Comparison of ENCODE assay signal across 17 cellular contexts in the genomic region with DNA sequence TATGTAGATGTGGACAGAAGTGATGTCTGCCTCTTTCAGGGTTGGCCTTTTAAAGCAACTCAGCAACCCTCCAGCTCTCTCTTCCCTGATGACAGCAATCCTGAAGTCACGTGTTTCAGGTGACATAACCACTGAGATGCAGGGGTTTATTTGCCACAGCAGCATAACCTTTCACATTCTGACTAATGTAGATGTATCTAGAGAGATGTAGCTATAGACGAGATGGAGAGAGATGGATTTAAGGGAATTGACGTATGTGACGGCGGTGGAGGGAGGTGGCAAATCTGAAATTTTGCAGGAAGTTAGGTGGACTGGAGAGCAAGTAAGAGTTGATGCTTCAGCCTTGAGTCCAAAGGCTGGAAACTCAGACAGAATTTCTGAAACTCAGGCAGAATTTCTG.
DNase-seq lines count a peak whose midpoint lies in the region; ATAC-seq and TF ChIP-seq lines count a peak whose summit lies in the region.
"Had no signal": no experiment of that assay in that cellular context is flagged by ENCODE, and none has a peak within 500 bp of the region (broad histone marks: within the 10 kb centered on the region; RNA-seq: fewer than 3 reads in every experiment).

No MANE protein-coding gene starts in this region.

- H3K36me3 ChIP-seq in esophagus (ENCODE audit: control insufficient read depth in 2 of 2, insufficient read depth in 2 of 2, low read length in 1 of 2) (no peaks in the 10 kb centered on the region), transverse colon (no peaks in the 10 kb centered on the region)
- H3K36me3 ChIP-seq: suprapubic skin had no signal

- in situ Hi-C loops in transverse colon (cut with MboI; ENCODE audit: low pct_ligation_motif_present in 1 of 4, low pct_unique_long_range_greater_than_20kb in 1 of 4, low sequenced_read_pairs in 3 of 4) = no loop called here

- H3K4me1 Mint-ChIP-seq in activated T-cell treated with anti-CD3 and anti-CD28 coated beads, Interleukin-2, amount 50 U/mL, for 72 hours (ENCODE audit: low read depth) = peaks cover 46% of the 10 kb centered on the region
- peaks cover 95% of the 10 kb centered on the region for H3K4me1 Mint-ChIP-seq in nephron

- H3K9me3 Mint-ChIP-seq in activated T-cell treated with anti-CD3 and anti-CD28 coated beads, Interleukin-2, amount 50 U/mL, for 72 hours = peaks cover 2 to 3% of the 10 kb centered on the region in 2 donors
- no peaks in the 10 kb centered on the region for H3K9me3 Mint-ChIP-seq in nephron
- H3K9me3 Mint-ChIP-seq: immature natural killer cell had no signal

- H3K27ac Mint-ChIP-seq in activated T-cell treated with anti-CD3 and anti-CD28 coated beads, Interleukin-2, amount 50 U/mL, for 72 hours = no peak overlapping the region
- peak overlapping the region; percentile 79 to 99 (median 98) for H3K27ac Mint-ChIP-seq in nephron
- H3K27ac Mint-ChIP-seq: T-helper 2 cell treated with Interferon-gamma antibody and Interleukin-4, amounts not matched to agents 5 μg/mL and 100 μg/mL, for 36 hours had no signal

- H3K27ac ChIP-seq in esophagus (ENCODE audit: low read depth in 2 of 2, low read length in 1 of 2) (peak overlapping the region; percentile 52), transverse colon (peak overlapping the region; percentile 59 to 84 (median 75))
- H3K27ac ChIP-seq: suprapubic skin had no signal

- H3K4me3 Mint-ChIP-seq in activated T-cell treated with anti-CD3 and anti-CD28 coated beads, Interleukin-2, amount 50 U/mL, for 72 hours = no peak overlapping the region
- no peak overlapping the region for H3K4me3 Mint-ChIP-seq in nephron
- H3K4me3 Mint-ChIP-seq: T-helper 2 cell treated with Interferon-gamma antibody and Interleukin-4, amounts not matched to agents 5 μg/mL and 100 μg/mL, for 36 hours had no signal

- TF ChIP-seq EP300 in transverse colon (IDR thresholded peaks at IDR 0.05; ENCODE audit: low read depth) = no peak

- TF ChIP-seq POLR2A in transverse colon (IDR thresholded peaks at IDR 0.05) = no peak

- H3K4me3 ChIP-seq in esophagus (ENCODE audit: low read depth in 1 of 2, low read length in 2 of 2) (no peak overlapping the region), transverse colon (no peak overlapping the region)
- H3K4me3 ChIP-seq: suprapubic skin had no signal

- H3K9me3 ChIP-seq in esophagus (ENCODE audit: control insufficient read depth in 2 of 2, insufficient read depth in 1 of 2, low read depth in 1 of 2, low read length in 1 of 2) = no peaks in the 10 kb centered on the region
- no peaks in the 10 kb centered on the region for H3K9me3 ChIP-seq in transverse colon
- H3K9me3 ChIP-seq: suprapubic skin had no signal

- ATAC-seq in activated T-cell treated with anti-CD3 and anti-CD28 coated beads, Interleukin-2, amount 50 U/mL, for 72 hours (replicated peaks in 1 of 2) = no peak
- ATAC-seq in HG02610 (IDR thresholded peaks at IDR 0.05; ENCODE audit: unreplicated experiment) = no peak
- ATAC-seq: Right ventricle myocardium inferior had no signal

- peaks cover 15 to 20% of the 10 kb centered on the region in 2 donors for H3K4me1 ChIP-seq in esophagus (ENCODE audit: control insufficient read depth in 2 of 2, insufficient read depth in 2 of 2, low read length in 1 of 2)
- peaks cover 19 to 62% (median 30%) of the 10 kb centered on the region in 4 donors for H3K4me1 ChIP-seq in transverse colon

- TF ChIP-seq CTCF in nephron (IDR thresholded peaks at IDR 0.05; ENCODE audit: unreplicated experiment in 3 of 3) (no peak), transverse colon (IDR thresholded peaks at IDR 0.05) (no peak)

- H3K27me3 ChIP-seq in esophagus (ENCODE audit: control insufficient read depth in 1 of 2, insufficient read depth in 2 of 2, low read length in 2 of 2) = no peaks in the 10 kb centered on the region
- no peaks in the 10 kb centered on the region for H3K27me3 ChIP-seq in transverse colon
- H3K27me3 ChIP-seq: suprapubic skin had no signal

- DNase-seq in activated T-cell treated with anti-CD3 and anti-CD28 coated beads, Interleukin-2, amount 50 U/mL, for 48 hours = peak; percentile 3 to 10
- no peak for DNase-seq in activated T-cell treated with anti-CD3 and anti-CD28 coated beads, Interleukin-2, amount 50 U/mL, for 72 hours
- DNase-seq in transverse colon (no peak), NCI-H2107 treated with DMSO at 0.1 percent for 48 hours (lab: John Stamatoyannopoulos, UW; ENCODE audit: unreplicated experiment) (no peak), NOMO-1 treated with dmso at 0.1 percent for 144 hours (lab: John Stamatoyannopoulos, UW; ENCODE audit: unreplicated experiment) (no peak)
- DNase-seq: activated CD4-positive, alpha-beta T cell treated with anti-CD3 and anti-CD28 coated beads for 4 hours; caudate nucleus; DMS79 treated with DMSO at 0.1 percent for 48 hours; immature natural killer cell; NCI-H146; NCI-H446 had no signal

- WGBS in esophagus, 2 donors = 88 to 92% methylated on average over 5 of the region's 5 CpGs
- WGBS in transverse colon (ENCODE audit: low coverage in 1 of 2), 2 donors = 75 to 89% methylated on average over 5 of the region's 5 CpGs

- peaks cover 2 to 4% of the 10 kb centered on the region in 2 donors for H3K36me3 Mint-ChIP-seq in activated T-cell treated with anti-CD3 and anti-CD28 coated beads, Interleukin-2, amount 50 U/mL, for 72 hours (ENCODE audit: insufficient read depth in 2 of 2)
- H3K36me3 Mint-ChIP-seq in nephron (ENCODE audit: low read depth) = no peaks in the 10 kb centered on the region
- H3K36me3 Mint-ChIP-seq: immature natural killer cell had no signal

- peaks cover 3% of the 10 kb centered on the region for H3K27me3 Mint-ChIP-seq in activated T-cell treated with anti-CD3 and anti-CD28 coated beads, Interleukin-2, amount 50 U/mL, for 72 hours (ENCODE audit: low read depth)
- H3K27me3 Mint-ChIP-seq in nephron (ENCODE audit: low read depth) = no peaks in the 10 kb centered on the region

- intact Hi-C loops in transverse colon (cut with DNase I; ENCODE audit: low total_unique reads) = loop anchor here (1.0 to 10.0 kb wide), 3 partner anchors 77 to 422 kb away; no protein-coding TSS in a partner anchor

Comparison
In these comparisons a context has a peak if more than half of its experiments do, and no peak if none do; other contexts are left out.
1. DNase-seq: peak in activated T-cell treated with anti-CD3 and anti-CD28 coated beads, Interleukin-2, amount 50 U/mL, for 48 hours (2 of 2); none in activated T-cell treated with anti-CD3 and anti-CD28 coated beads, Interleukin-2, amount 50 U/mL, for 72 hours (0 of 2), transverse colon (single experiment), NCI-H2107 treated with DMSO at 0.1 percent for 48 hours (single experiment) and NOMO-1 treated with dmso at 0.1 percent for 144 hours (single experiment).